ENCODE assay signal across 3 cellular contexts in the genomic region with DNA sequence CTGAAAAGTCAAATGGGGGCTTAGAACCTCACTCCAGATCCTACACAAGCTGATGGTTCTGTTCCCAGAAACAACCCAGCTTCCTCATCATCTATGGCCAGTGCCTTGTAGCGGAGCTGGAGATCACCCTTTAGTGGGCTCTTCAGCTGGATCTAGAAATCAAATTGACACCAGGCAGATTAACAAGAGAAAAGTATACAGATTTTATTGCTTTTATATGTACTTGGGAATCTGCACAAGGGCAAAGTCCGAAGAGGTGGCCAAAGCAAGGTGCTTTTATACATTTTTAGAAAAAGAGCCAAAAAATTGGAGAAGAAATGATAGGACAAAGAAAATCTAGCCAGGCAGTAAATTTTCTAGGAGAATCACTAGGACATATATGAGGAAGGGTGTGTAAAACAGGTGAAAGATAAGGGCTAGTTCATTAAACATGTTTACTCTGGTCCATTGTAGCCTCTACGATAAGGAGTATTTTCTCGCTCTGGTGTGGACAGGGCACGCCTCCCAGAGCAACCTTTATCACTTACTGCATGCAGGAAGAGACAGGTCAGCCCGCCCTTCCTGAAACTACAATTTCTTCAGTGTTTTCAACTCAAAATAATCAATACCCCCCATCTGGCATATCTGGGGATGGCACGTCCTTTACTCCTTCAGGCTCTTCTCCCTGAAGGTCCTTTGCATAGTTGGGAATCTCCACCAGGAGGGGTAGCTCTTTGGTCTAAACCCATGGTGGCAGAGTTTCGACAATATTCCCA.
TF ChIP-seq lines count a peak whose summit lies in the region.

No MANE protein-coding gene starts in this region.

TF ChIP-seq in A549, 52 proteins besides CTCF, POLR2A, EP300 and RAD21 (continues in another document):
- TF ChIP-seq CEBPB (IDR thresholded peaks at IDR 0.05): no peak
- TF ChIP-seq HOXA7 (CRISPR knock-in tag; IDR thresholded peaks at IDR 0.05): no peak
- TF ChIP-seq, protein P1, sequence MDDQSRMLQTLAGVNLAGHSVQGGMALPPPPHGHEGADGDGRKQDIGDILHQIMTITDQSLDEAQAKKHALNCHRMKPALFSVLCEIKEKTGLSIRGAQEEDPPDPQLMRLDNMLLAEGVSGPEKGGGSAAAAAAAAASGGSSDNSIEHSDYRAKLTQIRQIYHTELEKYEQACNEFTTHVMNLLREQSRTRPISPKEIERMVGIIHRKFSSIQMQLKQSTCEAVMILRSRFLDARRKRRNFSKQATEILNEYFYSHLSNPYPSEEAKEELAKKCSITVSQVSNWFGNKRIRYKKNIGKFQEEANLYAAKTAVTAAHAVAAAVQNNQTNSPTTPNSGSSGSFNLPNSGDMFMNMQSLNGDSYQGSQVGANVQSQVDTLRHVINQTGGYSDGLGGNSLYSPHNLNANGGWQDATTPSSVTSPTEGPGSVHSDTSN (IDR thresholded peaks at IDR 0.05): no peak
- TF ChIP-seq, protein P2, sequence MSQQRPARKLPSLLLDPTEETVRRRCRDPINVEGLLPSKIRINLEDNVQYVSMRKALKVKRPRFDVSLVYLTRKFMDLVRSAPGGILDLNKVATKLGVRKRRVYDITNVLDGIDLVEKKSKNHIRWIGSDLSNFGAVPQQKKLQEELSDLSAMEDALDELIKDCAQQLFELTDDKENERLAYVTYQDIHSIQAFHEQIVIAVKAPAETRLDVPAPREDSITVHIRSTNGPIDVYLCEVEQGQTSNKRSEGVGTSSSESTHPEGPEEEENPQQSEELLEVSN (IDR thresholded peaks at IDR 0.05; ENCODE audit: borderline replicate concordance, low read depth): no peak
- TF ChIP-seq, protein P3, sequence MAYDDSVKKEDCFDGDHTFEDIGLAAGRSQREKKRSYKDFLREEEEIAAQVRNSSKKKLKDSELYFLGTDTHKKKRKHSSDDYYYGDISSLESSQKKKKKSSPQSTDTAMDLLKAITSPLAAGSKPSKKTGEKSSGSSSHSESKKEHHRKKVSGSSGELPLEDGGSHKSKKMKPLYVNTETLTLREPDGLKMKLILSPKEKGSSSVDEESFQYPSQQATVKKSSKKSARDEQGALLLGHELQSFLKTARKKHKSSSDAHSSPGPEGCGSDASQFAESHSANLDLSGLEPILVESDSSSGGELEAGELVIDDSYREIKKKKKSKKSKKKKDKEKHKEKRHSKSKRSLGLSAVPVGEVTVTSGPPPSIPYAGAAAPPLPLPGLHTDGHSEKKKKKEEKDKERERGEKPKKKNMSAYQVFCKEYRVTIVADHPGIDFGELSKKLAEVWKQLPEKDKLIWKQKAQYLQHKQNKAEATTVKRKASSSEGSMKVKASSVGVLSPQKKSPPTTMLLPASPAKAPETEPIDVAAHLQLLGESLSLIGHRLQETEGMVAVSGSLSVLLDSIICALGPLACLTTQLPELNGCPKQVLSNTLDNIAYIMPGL (CRISPR knock-in tag; IDR thresholded peaks at IDR 0.05; ENCODE audit: borderline replicate concordance): no peak
- no peak for TF ChIP-seq GATA3 (IDR thresholded peaks at IDR 0.05; ENCODE audit: borderline replicate concordance)
- TF ChIP-seq ZNF302 (CRISPR knock-in tag; IDR thresholded peaks at IDR 0.05): no peak
- TF ChIP-seq, protein P4, sequence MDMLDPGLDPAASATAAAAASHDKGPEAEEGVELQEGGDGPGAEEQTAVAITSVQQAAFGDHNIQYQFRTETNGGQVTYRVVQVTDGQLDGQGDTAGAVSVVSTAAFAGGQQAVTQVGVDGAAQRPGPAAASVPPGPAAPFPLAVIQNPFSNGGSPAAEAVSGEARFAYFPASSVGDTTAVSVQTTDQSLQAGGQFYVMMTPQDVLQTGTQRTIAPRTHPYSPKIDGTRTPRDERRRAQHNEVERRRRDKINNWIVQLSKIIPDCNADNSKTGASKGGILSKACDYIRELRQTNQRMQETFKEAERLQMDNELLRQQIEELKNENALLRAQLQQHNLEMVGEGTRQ (IDR thresholded peaks at IDR 0.05): no peak
- TF ChIP-seq ZC3H11A (IDR thresholded peaks at IDR 0.05): no peak
- TF ChIP-seq JUNB (IDR thresholded peaks at IDR 0.05): no peak
- TF ChIP-seq CBX8 (IDR thresholded peaks at IDR 0.05): no peak
- no peak for TF ChIP-seq TFCP2L1 (CRISPR knock-in tag; IDR thresholded peaks at IDR 0.05)
- TF ChIP-seq CBX2 (IDR thresholded peaks at IDR 0.05; ENCODE audit: borderline replicate concordance, low read depth): no peak
- TF ChIP-seq, protein P5, sequence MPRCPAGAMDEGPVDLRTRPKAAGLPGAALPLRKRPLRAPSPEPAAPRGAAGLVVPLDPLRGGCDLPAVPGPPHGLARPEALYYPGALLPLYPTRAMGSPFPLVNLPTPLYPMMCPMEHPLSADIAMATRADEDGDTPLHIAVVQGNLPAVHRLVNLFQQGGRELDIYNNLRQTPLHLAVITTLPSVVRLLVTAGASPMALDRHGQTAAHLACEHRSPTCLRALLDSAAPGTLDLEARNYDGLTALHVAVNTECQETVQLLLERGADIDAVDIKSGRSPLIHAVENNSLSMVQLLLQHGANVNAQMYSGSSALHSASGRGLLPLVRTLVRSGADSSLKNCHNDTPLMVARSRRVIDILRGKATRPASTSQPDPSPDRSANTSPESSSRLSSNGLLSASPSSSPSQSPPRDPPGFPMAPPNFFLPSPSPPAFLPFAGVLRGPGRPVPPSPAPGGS (IDR thresholded peaks at IDR 0.05): no peak

TF ChIP-seq in HCT116, 20 proteins besides CTCF, POLR2A, EP300 and RAD21:
- TF ChIP-seq TCF7L2 (IDR thresholded peaks at IDR 0.05; ENCODE audit: borderline replicate concordance, extremely low read depth, insufficient read depth, insufficient read length) (no peak), SP1 (IDR thresholded peaks at IDR 0.05; ENCODE audit: low read depth) (no peak), JUND (IDR thresholded peaks at IDR 0.05) (no peak), EGR1 (IDR thresholded peaks at IDR 0.05; ENCODE audit: low read depth) (no peak), EZH2 (IDR thresholded peaks at IDR 0.05) (no peak), CEBPB (IDR thresholded peaks at IDR 0.05; ENCODE audit: low read depth) (no peak), ELF1 (IDR thresholded peaks at IDR 0.05; ENCODE audit: borderline replicate concordance, low read depth) (no peak), FOSL1 (IDR thresholded peaks at IDR 0.05; ENCODE audit: low read depth) (no peak), EZH2phosphoT487 (IDR thresholded peaks at IDR 0.05; ENCODE audit: borderline replicate concordance) (no peak), SRF (IDR thresholded peaks at IDR 0.05; ENCODE audit: low read depth) (no peak), YY1 (IDR thresholded peaks at IDR 0.05; ENCODE audit: extremely low read depth, insufficient replicate concordance, low read depth, low read length) (no peak), CBX3 (IDR thresholded peaks at IDR 0.05; ENCODE audit: low read depth) (no peak)
- TF ChIP-seq, protein P6, sequence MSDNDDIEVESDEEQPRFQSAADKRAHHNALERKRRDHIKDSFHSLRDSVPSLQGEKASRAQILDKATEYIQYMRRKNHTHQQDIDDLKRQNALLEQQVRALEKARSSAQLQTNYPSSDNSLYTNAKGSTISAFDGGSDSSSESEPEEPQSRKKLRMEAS (IDR thresholded peaks at IDR 0.05): no peak
- TF ChIP-seq, protein P7, sequence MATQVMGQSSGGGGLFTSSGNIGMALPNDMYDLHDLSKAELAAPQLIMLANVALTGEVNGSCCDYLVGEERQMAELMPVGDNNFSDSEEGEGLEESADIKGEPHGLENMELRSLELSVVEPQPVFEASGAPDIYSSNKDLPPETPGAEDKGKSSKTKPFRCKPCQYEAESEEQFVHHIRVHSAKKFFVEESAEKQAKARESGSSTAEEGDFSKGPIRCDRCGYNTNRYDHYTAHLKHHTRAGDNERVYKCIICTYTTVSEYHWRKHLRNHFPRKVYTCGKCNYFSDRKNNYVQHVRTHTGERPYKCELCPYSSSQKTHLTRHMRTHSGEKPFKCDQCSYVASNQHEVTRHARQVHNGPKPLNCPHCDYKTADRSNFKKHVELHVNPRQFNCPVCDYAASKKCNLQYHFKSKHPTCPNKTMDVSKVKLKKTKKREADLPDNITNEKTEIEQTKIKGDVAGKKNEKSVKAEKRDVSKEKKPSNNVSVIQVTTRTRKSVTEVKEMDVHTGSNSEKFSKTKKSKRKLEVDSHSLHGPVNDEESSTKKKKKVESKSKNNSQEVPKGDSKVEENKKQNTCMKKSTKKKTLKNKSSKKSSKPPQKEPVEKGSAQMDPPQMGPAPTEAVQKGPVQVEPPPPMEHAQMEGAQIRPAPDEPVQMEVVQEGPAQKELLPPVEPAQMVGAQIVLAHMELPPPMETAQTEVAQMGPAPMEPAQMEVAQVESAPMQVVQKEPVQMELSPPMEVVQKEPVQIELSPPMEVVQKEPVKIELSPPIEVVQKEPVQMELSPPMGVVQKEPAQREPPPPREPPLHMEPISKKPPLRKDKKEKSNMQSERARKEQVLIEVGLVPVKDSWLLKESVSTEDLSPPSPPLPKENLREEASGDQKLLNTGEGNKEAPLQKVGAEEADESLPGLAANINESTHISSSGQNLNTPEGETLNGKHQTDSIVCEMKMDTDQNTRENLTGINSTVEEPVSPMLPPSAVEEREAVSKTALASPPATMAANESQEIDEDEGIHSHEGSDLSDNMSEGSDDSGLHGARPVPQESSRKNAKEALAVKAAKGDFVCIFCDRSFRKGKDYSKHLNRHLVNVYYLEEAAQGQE (IDR thresholded peaks at IDR 0.05; ENCODE audit: low read depth): no peak

TF ChIP-seq in K562, 482 proteins besides CTCF, POLR2A, EP300 and RAD21 (continues in another document):
- TF ChIP-seq KDM2B (CRISPR knock-in tag; IDR thresholded peaks at IDR 0.05) (no peak), PTBP1 (IDR thresholded peaks at IDR 0.05; ENCODE audit: low read depth, low read length) (no peak), SNRNP70 (optimal IDR thresholded peaks at IDR 0.05; ENCODE audit: low read depth, low read length) (no peak), ZNF282 (CRISPR knock-in tag; IDR thresholded peaks at IDR 0.05) (no peak), PHF21A (IDR thresholded peaks at IDR 0.05; ENCODE audit: borderline replicate concordance, low read depth) (no peak), ZEB2 (IDR thresholded peaks at IDR 0.05) (0 out of 2 replicates have a peak, but pooled peaks have one; percentile 58), SMARCA4 (IDR thresholded peaks at IDR 0.05) (0 out of 2 replicates have a peak, but pooled peaks have one; percentile 38), ZSCAN29 (IDR thresholded peaks at IDR 0.05) (no peak), L3MBTL2 (IDR thresholded peaks at IDR 0.05) (no peak), FOXK2 (conservative IDR thresholded peaks at IDR 0.05 in 1 of 2, IDR thresholded peaks at IDR 0.05 in 1 of 2; ENCODE audit: low read depth in 2 of 2) (0 out of 4 replicates have a peak, but pooled peaks have one; percentile 25 to 34), SP1 (CRISPR knock-in tag; IDR thresholded peaks at IDR 0.05) (no peak), YBX1 (IDR thresholded peaks at IDR 0.05) (no peak)
- TF ChIP-seq, protein P8, sequence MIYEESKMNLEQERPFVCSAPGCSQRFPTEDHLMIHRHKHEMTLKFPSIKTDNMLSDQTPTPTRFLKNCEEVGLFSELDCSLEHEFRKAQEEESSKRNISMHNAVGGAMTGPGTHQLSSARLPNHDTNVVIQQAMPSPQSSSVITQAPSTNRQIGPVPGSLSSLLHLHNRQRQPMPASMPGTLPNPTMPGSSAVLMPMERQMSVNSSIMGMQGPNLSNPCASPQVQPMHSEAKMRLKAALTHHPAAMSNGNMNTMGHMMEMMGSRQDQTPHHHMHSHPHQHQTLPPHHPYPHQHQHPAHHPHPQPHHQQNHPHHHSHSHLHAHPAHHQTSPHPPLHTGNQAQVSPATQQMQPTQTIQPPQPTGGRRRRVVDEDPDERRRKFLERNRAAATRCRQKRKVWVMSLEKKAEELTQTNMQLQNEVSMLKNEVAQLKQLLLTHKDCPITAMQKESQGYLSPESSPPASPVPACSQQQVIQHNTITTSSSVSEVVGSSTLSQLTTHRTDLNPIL (CRISPR knock-in tag; IDR thresholded peaks at IDR 0.05): no peak
- TF ChIP-seq, protein P9, sequence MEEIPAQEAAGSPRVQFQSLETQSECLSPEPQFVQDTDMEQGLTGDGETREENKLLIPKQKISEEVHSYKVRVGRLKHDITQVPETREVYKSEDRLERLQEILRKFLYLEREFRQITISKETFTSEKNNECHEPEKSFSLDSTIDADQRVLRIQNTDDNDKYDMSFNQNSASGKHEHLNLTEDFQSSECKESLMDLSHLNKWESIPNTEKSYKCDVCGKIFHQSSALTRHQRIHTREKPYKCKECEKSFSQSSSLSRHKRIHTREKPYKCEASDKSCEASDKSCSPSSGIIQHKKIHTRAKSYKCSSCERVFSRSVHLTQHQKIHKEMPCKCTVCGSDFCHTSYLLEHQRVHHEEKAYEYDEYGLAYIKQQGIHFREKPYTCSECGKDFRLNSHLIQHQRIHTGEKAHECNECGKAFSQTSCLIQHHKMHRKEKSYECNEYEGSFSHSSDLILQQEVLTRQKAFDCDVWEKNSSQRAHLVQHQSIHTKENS (CRISPR knock-in tag; IDR thresholded peaks at IDR 0.05): no peak
- TF ChIP-seq, protein P10, sequence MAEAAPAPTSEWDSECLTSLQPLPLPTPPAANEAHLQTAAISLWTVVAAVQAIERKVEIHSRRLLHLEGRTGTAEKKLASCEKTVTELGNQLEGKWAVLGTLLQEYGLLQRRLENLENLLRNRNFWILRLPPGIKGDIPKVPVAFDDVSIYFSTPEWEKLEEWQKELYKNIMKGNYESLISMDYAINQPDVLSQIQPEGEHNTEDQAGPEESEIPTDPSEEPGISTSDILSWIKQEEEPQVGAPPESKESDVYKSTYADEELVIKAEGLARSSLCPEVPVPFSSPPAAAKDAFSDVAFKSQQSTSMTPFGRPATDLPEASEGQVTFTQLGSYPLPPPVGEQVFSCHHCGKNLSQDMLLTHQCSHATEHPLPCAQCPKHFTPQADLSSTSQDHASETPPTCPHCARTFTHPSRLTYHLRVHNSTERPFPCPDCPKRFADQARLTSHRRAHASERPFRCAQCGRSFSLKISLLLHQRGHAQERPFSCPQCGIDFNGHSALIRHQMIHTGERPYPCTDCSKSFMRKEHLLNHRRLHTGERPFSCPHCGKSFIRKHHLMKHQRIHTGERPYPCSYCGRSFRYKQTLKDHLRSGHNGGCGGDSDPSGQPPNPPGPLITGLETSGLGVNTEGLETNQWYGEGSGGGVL (CRISPR knock-in tag; IDR thresholded peaks at IDR 0.05): no peak
- TF ChIP-seq, protein P11, sequence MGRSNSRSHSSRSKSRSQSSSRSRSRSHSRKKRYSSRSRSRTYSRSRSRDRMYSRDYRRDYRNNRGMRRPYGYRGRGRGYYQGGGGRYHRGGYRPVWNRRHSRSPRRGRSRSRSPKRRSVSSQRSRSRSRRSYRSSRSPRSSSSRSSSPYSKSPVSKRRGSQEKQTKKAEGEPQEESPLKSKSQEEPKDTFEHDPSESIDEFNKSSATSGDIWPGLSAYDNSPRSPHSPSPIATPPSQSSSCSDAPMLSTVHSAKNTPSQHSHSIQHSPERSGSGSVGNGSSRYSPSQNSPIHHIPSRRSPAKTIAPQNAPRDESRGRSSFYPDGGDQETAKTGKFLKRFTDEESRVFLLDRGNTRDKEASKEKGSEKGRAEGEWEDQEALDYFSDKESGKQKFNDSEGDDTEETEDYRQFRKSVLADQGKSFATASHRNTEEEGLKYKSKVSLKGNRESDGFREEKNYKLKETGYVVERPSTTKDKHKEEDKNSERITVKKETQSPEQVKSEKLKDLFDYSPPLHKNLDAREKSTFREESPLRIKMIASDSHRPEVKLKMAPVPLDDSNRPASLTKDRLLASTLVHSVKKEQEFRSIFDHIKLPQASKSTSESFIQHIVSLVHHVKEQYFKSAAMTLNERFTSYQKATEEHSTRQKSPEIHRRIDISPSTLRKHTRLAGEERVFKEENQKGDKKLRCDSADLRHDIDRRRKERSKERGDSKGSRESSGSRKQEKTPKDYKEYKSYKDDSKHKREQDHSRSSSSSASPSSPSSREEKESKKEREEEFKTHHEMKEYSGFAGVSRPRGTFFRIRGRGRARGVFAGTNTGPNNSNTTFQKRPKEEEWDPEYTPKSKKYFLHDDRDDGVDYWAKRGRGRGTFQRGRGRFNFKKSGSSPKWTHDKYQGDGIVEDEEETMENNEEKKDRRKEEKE (IDR thresholded peaks at IDR 0.05; ENCODE audit: borderline replicate concordance in 1 of 2, control insufficient read depth in 1 of 2, low read depth in 2 of 2, low read length in 1 of 2): no peak
- TF ChIP-seq, protein P12, sequence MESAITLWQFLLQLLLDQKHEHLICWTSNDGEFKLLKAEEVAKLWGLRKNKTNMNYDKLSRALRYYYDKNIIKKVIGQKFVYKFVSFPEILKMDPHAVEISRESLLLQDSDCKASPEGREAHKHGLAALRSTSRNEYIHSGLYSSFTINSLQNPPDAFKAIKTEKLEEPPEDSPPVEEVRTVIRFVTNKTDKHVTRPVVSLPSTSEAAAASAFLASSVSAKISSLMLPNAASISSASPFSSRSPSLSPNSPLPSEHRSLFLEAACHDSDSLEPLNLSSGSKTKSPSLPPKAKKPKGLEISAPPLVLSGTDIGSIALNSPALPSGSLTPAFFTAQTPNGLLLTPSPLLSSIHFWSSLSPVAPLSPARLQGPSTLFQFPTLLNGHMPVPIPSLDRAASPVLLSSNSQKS (CRISPR knock-in tag; IDR thresholded peaks at IDR 0.05): no peak
